16 cellular contexts compared by ENCODE assay signal in genomic region chr9:16333697-16334096, GRCh38.
A peak's percentile ranks its signal among the peaks of the same experiment; 100 is the strongest.
DNase-seq lines count a peak whose midpoint lies in the region; ATAC-seq and TF ChIP-seq lines count a peak whose summit lies in the region.
"Had no signal": no experiment of that assay in that cellular context is flagged by ENCODE, and none has a peak within 500 bp of the region (broad histone marks: within the 10 kb centered on the region; RNA-seq: fewer than 3 reads in every experiment).

No MANE protein-coding gene starts in this region.

- H3K27me3 Mint-ChIP-seq in neural crest cell (ENCODE audit: low read depth) = no peaks in the 10 kb centered on the region

- H3K4me3 ChIP-seq in MG63 = no peak overlapping the region
- H3K4me3 ChIP-seq: SK-N-MC had no signal

- H3K36me3 Mint-ChIP-seq in neural crest cell (ENCODE audit: low read depth) = no peaks in the 10 kb centered on the region
- H3K36me3 Mint-ChIP-seq: CD8-positive, alpha-beta T cell had no signal

- H3K36me3 ChIP-seq in MG63 = no peaks in the 10 kb centered on the region

- peak overlapping the region; percentile 80 for H3K27ac Mint-ChIP-seq in neural crest cell (ENCODE audit: unreplicated experiment)
- H3K27ac Mint-ChIP-seq: CD8-positive, alpha-beta T cell had no signal

- no peak overlapping the region for H3K4me3 Mint-ChIP-seq in neural crest cell
- H3K4me3 Mint-ChIP-seq: CD8-positive, alpha-beta T cell had no signal

- peaks cover 15% of the 10 kb centered on the region for H3K9me3 ChIP-seq in MG63

- H3K9me3 Mint-ChIP-seq in neural crest cell = peaks cover 3% of the 10 kb centered on the region
- H3K9me3 Mint-ChIP-seq: CD8-positive, alpha-beta T cell had no signal

- DNase-seq in EH (ENCODE audit: low read depth) (peak; percentile 63), MG63 (peak; percentile 99), epidermal melanocyte (ENCODE audit: insufficient read length, low spot score) (peak; percentile 64), neural crest cell (ENCODE audit: low read depth, low spot score) (no peak), superior temporal gyrus (ENCODE audit: extremely low spot score) (no peak)
- no peak for DNase-seq in activated T-cell treated with anti-CD3 and anti-CD28 coated beads, Interleukin-2, amount 50 U/mL, for 1 hour
- no peak for DNase-seq in stimulated activated CD4-positive, alpha-beta T cell treated with anti-CD3 and anti-CD28 coated beads, Interleukin-4, amount 100 ng/mL, for 24 hours
- DNase-seq: CD8-positive, alpha-beta T cell; DND-41; HCEC 1CT; NCI-H146; NCI-H2227 treated with DMSO at 0.1 percent for 48 hours; NCI-H526 treated with DMSO at 0.1 percent for 48 hours; NK-92 treated with Interleukin-12 subunit alpha and Interleukin-12 subunit beta, amount 100 ng/mL, for 24 hours had no signal

- H3K4me1 Mint-ChIP-seq in neural crest cell = peaks cover 26% of the 10 kb centered on the region

- no peaks in the 10 kb centered on the region for H3K27me3 ChIP-seq in MG63

- no peak for TF ChIP-seq CTCF in neural crest cell (conservative IDR thresholded peaks at IDR 0.05)

- no peak for ATAC-seq in HG03565 (IDR thresholded peaks at IDR 0.05; ENCODE audit: unreplicated experiment)
- ATAC-seq: CD8-positive, alpha-beta T cell had no signal

Comparison
In these comparisons a context has a peak if more than half of its experiments do, and no peak if none do; other contexts are left out.
1. DNase-seq: peak in EH (single experiment), MG63 (single experiment) and epidermal melanocyte (single experiment); none in neural crest cell (single experiment), activated T-cell treated with anti-CD3 and anti-CD28 coated beads, Interleukin-2, amount 50 U/mL, for 1 hour (single experiment), stimulated activated CD4-positive, alpha-beta T cell treated with anti-CD3 and anti-CD28 coated beads, Interleukin-4, amount 100 ng/mL, for 24 hours (single experiment) and superior temporal gyrus (single experiment).